In the genomic region with DNA sequence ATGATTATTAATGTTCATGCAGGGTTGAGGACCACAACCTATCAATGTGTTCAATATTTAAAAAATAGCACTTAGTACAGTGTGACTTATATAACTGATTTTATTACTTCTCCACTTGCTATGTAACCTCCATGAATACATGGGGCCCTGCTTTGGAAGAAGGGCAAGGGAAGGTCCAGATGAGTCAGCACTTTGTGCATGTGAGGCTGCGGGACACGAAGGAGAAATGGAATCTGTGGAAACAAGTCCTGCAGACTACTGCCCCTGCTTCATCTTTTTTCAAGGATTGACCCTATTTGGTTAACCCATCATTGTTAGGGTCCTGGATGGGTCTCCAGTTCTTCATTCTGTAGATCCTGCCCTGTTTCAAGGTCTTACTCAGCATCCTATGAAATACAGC, we compare ENCODE assay signal across 8 cellular contexts. TPM values are rescaled to one million over a fixed set of nuclear protein-coding genes. Genes with fewer than 3 reads are reported as not detected.
A peak's percentile ranks its signal among the peaks of the same experiment; 100 is the strongest.
DNase-seq lines count a peak whose midpoint lies in the region; ATAC-seq, FAIRE-seq and TF ChIP-seq lines count a peak whose summit lies in the region.

No MANE protein-coding gene starts in this region.

- no peaks in the 10 kb centered on the region for H4K20me1 ChIP-seq in PC-3 (ENCODE audit: low read length)
- H4K20me1 ChIP-seq in endothelial cell of umbilical vein (replicated peaks; ENCODE audit: control insufficient read depth, extremely low read depth, insufficient read depth, low read length): no peaks in the 10 kb centered on the region
- no peaks in the 10 kb centered on the region for H4K20me1 ChIP-seq in osteoblast (ENCODE audit: insufficient read depth, low read length)

- TF ChIP-seq CTCF in PC-3 (conservative IDR thresholded peaks at IDR 0.05; ENCODE audit: low read depth, low read length) (no peak), endothelial cell of umbilical vein (IDR thresholded peaks at IDR 0.05; ENCODE audit: extremely low read depth in 1 of 2, insufficient read depth in 1 of 2, low read depth in 1 of 2, low read length in 2 of 2) (no peak), osteoblast (IDR thresholded peaks at IDR 0.05; ENCODE audit: extremely low read depth, low read depth, low read length) (no peak)

- H3K36me3 ChIP-seq in PC-3 (ENCODE audit: low read depth, low read length) (peaks cover 13% of the 10 kb centered on the region), endothelial cell of umbilical vein (ENCODE audit: control insufficient read depth in 2 of 2, extremely low read depth in 1 of 2, insufficient read depth in 2 of 2, low read length in 2 of 2) (peaks cover 3 to 8% of the 10 kb centered on the region in 2 experiments), osteoblast (ENCODE audit: insufficient read depth, low read length) (peaks cover 26% of the 10 kb centered on the region)

- peak overlapping the region; percentile 91 for H2AFZ ChIP-seq in PC-3 (ENCODE audit: low read length)
- H2AFZ ChIP-seq in endothelial cell of umbilical vein (ENCODE audit: low read depth, low read length): no peak overlapping the region
- H2AFZ ChIP-seq in osteoblast (ENCODE audit: low read length): no peak overlapping the region

- FAIRE-seq in endothelial cell of umbilical vein (lab: Jason Lieb, UNC): peak; percentile 78

- H3K79me2 ChIP-seq in PC-3 (ENCODE audit: low read length) (peaks cover 28% of the 10 kb centered on the region), endothelial cell of umbilical vein (ENCODE audit: control insufficient read depth, insufficient read depth, low read length) (peaks cover 8% of the 10 kb centered on the region), osteoblast (ENCODE audit: insufficient read depth, low read length) (peaks cover 22% of the 10 kb centered on the region)

- CTCF ChIA-PET in PC-3 (lab: Charles Lee) (no interaction called here), endothelial cell of umbilical vein (lab: Charles Lee) (no interaction called here)

- no peaks in the 10 kb centered on the region for H3K9me1 ChIP-seq in endothelial cell of umbilical vein (replicated peaks; ENCODE audit: control insufficient read depth, extremely low read depth, insufficient read depth, low read length)

- no peaks in the 10 kb centered on the region for H3F3A ChIP-seq in PC-3 (ENCODE audit: low read length, unreplicated experiment)

- DNase-seq in ELF-1 (ENCODE audit: low read depth, low spot score): peak; percentile 10
- peak; percentile 69 for DNase-seq in PC-3
- peak; percentile 52 for DNase-seq in endothelial cell of umbilical vein (ENCODE audit: low read depth, low spot score)
- peak; percentile 87 for DNase-seq in osteoblast (ENCODE audit: insufficient read length, low spot score, missing footprints)
- no peak for DNase-seq in left lobe of liver (ENCODE audit: low spot score)
- no peak for DNase-seq in NCI-H146 treated with DMSO at 0.1 percent for 48 hours (lab: John Stamatoyannopoulos, UW; ENCODE audit: unreplicated experiment)
- DNase-seq in stimulated activated CD4-positive, alpha-beta T cell treated with anti-CD3 and anti-CD28 coated beads, Interleukin-12 subunit alpha, Interleukin-12 subunit beta, amount 100 ng/mL, for 4 hours: no peak

- TF ChIP-seq POLR2A in endothelial cell of umbilical vein (IDR thresholded peaks at IDR 0.05; ENCODE audit: low read depth, low read length): no peak

- H3K4me1 ChIP-seq in PC-3 (ENCODE audit: insufficient read depth, low read length) (peaks cover 23% of the 10 kb centered on the region), endothelial cell of umbilical vein (ENCODE audit: control insufficient read depth, extremely low read depth, insufficient read depth, low read length) (peaks cover 27% of the 10 kb centered on the region), osteoblast (ENCODE audit: insufficient read depth, low read length) (peaks cover 30% of the 10 kb centered on the region)

- dilution Hi-C loops in endothelial cell of umbilical vein (cut with MboI; ENCODE audit: extremely low pct_ligation_motif_present, low sequenced_read_pairs): no loop called here

- peak overlapping the region; percentile 94 for H3K4me2 ChIP-seq in PC-3 (ENCODE audit: low read length)
- peak overlapping the region; percentile 90 for H3K4me2 ChIP-seq in endothelial cell of umbilical vein (ENCODE audit: insufficient read depth, low read length)
- H3K4me2 ChIP-seq in osteoblast (ENCODE audit: insufficient read depth, low read length): peak overlapping the region; percentile 98

- POLR2A ChIA-PET in PC-3 (lab: Charles Lee; ENCODE audit: unreplicated experiment) (no interaction called here), endothelial cell of umbilical vein (lab: Charles Lee) (no interaction called here)

- BruUV-seq in PC-3 (replicated peaks; lab: Mats Ljungman, UMichigan) (no TSS peak), endothelial cell of umbilical vein (replicated peaks; lab: Mats Ljungman, UMichigan) (no TSS peak)

- H3K27me3 ChIP-seq in PC-3 (ENCODE audit: low read length) (no peaks in the 10 kb centered on the region), endothelial cell of umbilical vein (ENCODE audit: control insufficient read depth in 2 of 2, insufficient read depth in 2 of 2, low read length in 2 of 2) (no peaks in the 10 kb centered on the region), osteoblast (ENCODE audit: insufficient read depth, low read length) (no peaks in the 10 kb centered on the region)

- H3K9ac ChIP-seq in PC-3 (ENCODE audit: low read length): peak overlapping the region; percentile 58
- H3K9ac ChIP-seq in endothelial cell of umbilical vein (replicated peaks; ENCODE audit: extremely low read depth, insufficient read depth, low read length): peak overlapping the region; percentile 13

- H3K9me2 ChIP-seq in PC-3 (replicated peaks; ENCODE audit: low read length): no peaks in the 10 kb centered on the region

- H3K4me3 ChIP-seq in PC-3 (ENCODE audit: low read length) (peak overlapping the region; percentile 81), endothelial cell of umbilical vein (replicated peaks in 1 of 3; ENCODE audit: insufficient read depth in 1 of 3, low read depth in 1 of 3, low read length in 3 of 3) (peak overlapping the region in 1 of 3 experiments; percentile 78), osteoblast (ENCODE audit: insufficient read depth, low read length) (peak overlapping the region; percentile 92)

- H3K27ac ChIP-seq in PC-3 (ENCODE audit: low read length): peak overlapping the region; percentile 10; the same call in 1 of the 2 replicates
- no peak overlapping the region for H3K27ac ChIP-seq in endothelial cell of umbilical vein (ENCODE audit: insufficient read depth, low read depth, low read length)
- peak overlapping the region; percentile 27 for H3K27ac ChIP-seq in osteoblast (ENCODE audit: low read depth, low read length)

- no peaks in the 10 kb centered on the region for H3K9me3 ChIP-seq in PC-3 (ENCODE audit: low read length)
- no peaks in the 10 kb centered on the region for H3K9me3 ChIP-seq in endothelial cell of umbilical vein (replicated peaks; ENCODE audit: control insufficient read depth, insufficient read depth, low read length)
- no peaks in the 10 kb centered on the region for H3K9me3 ChIP-seq in osteoblast (ENCODE audit: low read depth, low read length)

- intact Hi-C loops in PC-3 (cut with micrococcal nuclease): no loop called here
- intact Hi-C loops in endothelial cell of umbilical vein (cut with micrococcal nuclease): no loop called here

- ATAC-seq in PC-3 (no peak), left lobe of liver (no peak), GM18511 (IDR thresholded peaks at IDR 0.05; ENCODE audit: unreplicated experiment) (no peak)

TF ChIP-seq in endothelial cell of umbilical vein, 7 proteins besides CTCF, POLR2A, EP300 and RAD21:
- TF ChIP-seq GATA2 (IDR thresholded peaks at IDR 0.05; ENCODE audit: insufficient read depth, insufficient read length, low read depth, low read length) (no peak), POLR2AphosphoS5 (IDR thresholded peaks at IDR 0.05; ENCODE audit: insufficient read depth, low read depth, low read length) (no peak), MYC (IDR thresholded peaks at IDR 0.05; ENCODE audit: low read depth, low read length) (no peak), EZH2 (IDR thresholded peaks at IDR 0.05; ENCODE audit: borderline replicate concordance, low read depth, low read length, severe bottlenecking) (no peak), FOS (IDR thresholded peaks at IDR 0.05; ENCODE audit: borderline replicate concordance, insufficient read depth, low read length) (peak; percentile 11), JUN (IDR thresholded peaks at IDR 0.05; ENCODE audit: borderline replicate concordance, insufficient read depth, insufficient read length, low read depth) (no peak)
- TF ChIP-seq, protein P1, sequence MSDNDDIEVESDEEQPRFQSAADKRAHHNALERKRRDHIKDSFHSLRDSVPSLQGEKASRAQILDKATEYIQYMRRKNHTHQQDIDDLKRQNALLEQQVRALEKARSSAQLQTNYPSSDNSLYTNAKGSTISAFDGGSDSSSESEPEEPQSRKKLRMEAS (IDR thresholded peaks at IDR 0.05; ENCODE audit: insufficient read depth, insufficient read length): no peak

RNA-seq across cellular contexts. Expression of a gene that starts 1.6 kb away (rescaled TPM):
- total RNA-seq in PC-3 (2014; rRNA removed) (11.6 and 12.6 TPM in 2 replicates), endothelial cell of umbilical vein (19.9 and 20.3 TPM in 2 replicates), osteoblast (8.3 and 11.2 TPM in 2 replicates), left lobe of liver (1.3 TPM)
- polyA plus RNA-seq in endothelial cell of umbilical vein: 12.3 and 13.7 TPM in 2 replicates
- 17.0 and 17.9 TPM in 2 replicates for polyA plus RNA-seq in endothelial cell of umbilical vein (2011; cell fraction: cytosol; rRNA removed)
- 11.0 and 12.3 TPM in 2 replicates for polyA plus RNA-seq in endothelial cell of umbilical vein (2011; cell fraction: nucleus; rRNA removed)
- 20.4 and 24.4 TPM in 2 replicates for polyA plus RNA-seq in endothelial cell of umbilical vein (2012)
- polyA minus RNA-seq in endothelial cell of umbilical vein: 44.6 and 53.4 TPM in 2 replicates
- 4.0 TPM for polyA minus RNA-seq in endothelial cell of umbilical vein (2011; cell fraction: cytosol; rRNA and poly(A)+ RNA removed)
- 12.6 TPM in 2 replicates for polyA minus RNA-seq in endothelial cell of umbilical vein (2011; cell fraction: nucleus; rRNA and poly(A)+ RNA removed)

RNA-seq across cellular contexts. Expression of a gene that starts 56.2 kb away (rescaled TPM):
- 12.1 and 14.1 TPM in 2 replicates for total RNA-seq in PC-3 (2014; rRNA removed)
- total RNA-seq in endothelial cell of umbilical vein: 10.3 and 14.0 TPM in 2 replicates
- 1.4 and 1.9 TPM in 2 replicates for polyA plus RNA-seq in endothelial cell of umbilical vein
- 1.6 and 1.7 TPM in 2 replicates for polyA plus RNA-seq in endothelial cell of umbilical vein (2011; cell fraction: cytosol; rRNA removed)
- polyA plus RNA-seq in endothelial cell of umbilical vein (2011; cell fraction: nucleus; rRNA removed): 3.9 and 4.5 TPM in 2 replicates
- polyA plus RNA-seq in endothelial cell of umbilical vein (2012): 3.5 and 5.1 TPM in 2 replicates
- 7.2 and 8.6 TPM in 2 replicates for polyA minus RNA-seq in endothelial cell of umbilical vein
- 6.5 TPM for polyA minus RNA-seq in endothelial cell of umbilical vein (2011; cell fraction: cytosol; rRNA and poly(A)+ RNA removed)
- 4.5 and 8.8 TPM in 2 replicates for polyA minus RNA-seq in endothelial cell of umbilical vein (2011; cell fraction: nucleus; rRNA and poly(A)+ RNA removed)
- 10.6 and 10.9 TPM in 2 replicates for total RNA-seq in osteoblast
- 2.1 TPM for total RNA-seq in left lobe of liver

Comparison
In these comparisons a context has a peak if more than half of its experiments do, and no peak if none do; other contexts are left out.
1. DNase-seq: peak in ELF-1 (single experiment), PC-3 (single experiment), endothelial cell of umbilical vein (single experiment) and osteoblast (single experiment); none in left lobe of liver (single experiment), NCI-H146 treated with DMSO at 0.1 percent for 48 hours (single experiment) and stimulated activated CD4-positive, alpha-beta T cell treated with anti-CD3 and anti-CD28 coated beads, Interleukin-12 subunit alpha, Interleukin-12 subunit beta, amount 100 ng/mL, for 4 hours (single experiment).
2. Peak in every context shown above with its lines, with median percentiles within 50 percentile points of each other: H3K4me2 ChIP-seq.